Comparison of ENCODE assay signal across 10 cellular contexts in genomic region chr6:142843344-142843743, GRCh38.
A peak's percentile ranks its signal among the peaks of the same experiment; 100 is the strongest.
DNase-seq lines count a peak whose midpoint lies in the region; ATAC-seq and TF ChIP-seq lines count a peak whose summit lies in the region.
"Had no signal": no experiment of that assay in that cellular context is flagged by ENCODE, and none has a peak within 500 bp of the region (broad histone marks: within the 10 kb centered on the region; RNA-seq: fewer than 3 reads in every experiment).

No MANE protein-coding gene starts in this region.

- peak overlapping the region; percentile 67 for H3K4me3 Mint-ChIP-seq in activated CD4-positive, alpha-beta memory T cell treated with anti-CD3 and anti-CD28 coated beads for 36 hours
- peak overlapping the region; percentile 85 for H3K4me3 Mint-ChIP-seq in memory B cell

- DNase-seq in left ventricle myocardium inferior: no peak
- no peak for DNase-seq in left cardiac atrium
- no peak for DNase-seq in activated CD4-positive, alpha-beta memory T cell treated with anti-CD3 and anti-CD28 coated beads for 36 hours
- DNase-seq in memory B cell (ENCODE audit: low spot score in 2 of 2): no peak
- DNase-seq in vagina (ENCODE audit: extremely low spot score in 2 of 2): no peak
- DNase-seq in activated gamma-delta T cell (lab: John Stamatoyannopoulos, UW): no peak
- DNase-seq in GM03348 (ENCODE audit: low spot score): no peak
- no peak for DNase-seq in erythroblast (lab: John Stamatoyannopoulos, UW)
- DNase-seq: body of pancreas, NCI-H446 had no signal

- no peak for ATAC-seq in left cardiac atrium
- ATAC-seq in memory B cell (ENCODE audit: low read depth): no peak
- ATAC-seq: body of pancreas had no signal

- no peaks in the 10 kb centered on the region for H3K27me3 Mint-ChIP-seq in activated CD4-positive, alpha-beta memory T cell treated with anti-CD3 and anti-CD28 coated beads for 36 hours
- H3K27me3 Mint-ChIP-seq in memory B cell: no peaks in the 10 kb centered on the region

- H3K9me3 Mint-ChIP-seq in activated CD4-positive, alpha-beta memory T cell treated with anti-CD3 and anti-CD28 coated beads for 36 hours: no peaks in the 10 kb centered on the region
- no peaks in the 10 kb centered on the region for H3K9me3 Mint-ChIP-seq in memory B cell

- TF ChIP-seq POLR2A in vagina (IDR thresholded peaks at IDR 0.05) (no peak), erythroblast (IDR thresholded peaks at IDR 0.05; ENCODE audit: low read length) (no peak)

- peak overlapping the region; percentile 88 for H3K27ac Mint-ChIP-seq in activated CD4-positive, alpha-beta memory T cell treated with anti-CD3 and anti-CD28 coated beads for 36 hours
- H3K27ac Mint-ChIP-seq in memory B cell: peak overlapping the region; percentile 92

- peak overlapping the region; percentile 95 for H3K27ac ChIP-seq in left ventricle myocardium inferior (replicated peaks)
- H3K27ac ChIP-seq in vagina: peak overlapping the region; percentile 41

- H3K9me3 ChIP-seq in left ventricle myocardium inferior (replicated peaks): no peaks in the 10 kb centered on the region
- H3K9me3 ChIP-seq in vagina: no peaks in the 10 kb centered on the region
- H3K9me3 ChIP-seq: body of pancreas had no signal

- TF ChIP-seq CTCF in left ventricle myocardium inferior (IDR thresholded peaks at IDR 0.05; ENCODE audit: borderline replicate concordance) (no peak), vagina (IDR thresholded peaks at IDR 0.05) (no peak)

- peak overlapping the region; percentile 49 for H3K4me3 ChIP-seq in left ventricle myocardium inferior
- H3K4me3 ChIP-seq in vagina: no peak overlapping the region
- H3K4me3 ChIP-seq: body of pancreas had no signal

- H3K4me1 Mint-ChIP-seq in activated CD4-positive, alpha-beta memory T cell treated with anti-CD3 and anti-CD28 coated beads for 36 hours (ENCODE audit: low read depth): peaks cover 93% of the 10 kb centered on the region
- H3K4me1 Mint-ChIP-seq in memory B cell: peaks cover 70% of the 10 kb centered on the region

- H3K27me3 ChIP-seq in left ventricle myocardium inferior (ENCODE audit: low read depth): no peaks in the 10 kb centered on the region
- H3K27me3 ChIP-seq in vagina: no peaks in the 10 kb centered on the region
- H3K27me3 ChIP-seq: body of pancreas had no signal

- CTCF ChIA-PET in activated CD4-positive, alpha-beta memory T cell treated with anti-CD3 and anti-CD28 coated beads for 36 hours (lab: Charles Lee): interaction anchor here (0.8 to 3.0 kb wide), 11 partner anchors 8 to 183 kb away, joined by 3 to 10 read pairs (median 6); no protein-coding TSS in a partner anchor

- H3K36me3 ChIP-seq in left ventricle myocardium inferior (no peaks in the 10 kb centered on the region), vagina (no peaks in the 10 kb centered on the region)

- H3K4me1 ChIP-seq in left ventricle myocardium inferior (peaks cover 81% of the 10 kb centered on the region), vagina (peaks cover 51% of the 10 kb centered on the region)

- POLR2A ChIA-PET in activated CD4-positive, alpha-beta memory T cell treated with anti-CD3 and anti-CD28 coated beads for 36 hours (lab: Charles Lee): interaction anchor here (0.6 to 3.9 kb wide), 24 partner anchors 9 to 1284 kb away, joined by 3 to 34 read pairs (median 5); partner anchors contain the start of gene HIVEP2

- intact Hi-C loops in left ventricle myocardium inferior (cut with micrococcal nuclease): no loop called here
- intact Hi-C loops in left cardiac atrium (cut with DNase I): loop anchor here in 1 of 2 donors (10.0 kb wide), 1 partner anchor 101 kb away; the partner anchor contains the start of gene HIVEP2
- intact Hi-C loops in activated CD4-positive, alpha-beta memory T cell treated with anti-CD3 and anti-CD28 coated beads for 36 hours (cut with micrococcal nuclease): loop anchor here (1.0 to 5.0 kb wide), 5 partner anchors 8 to 71 kb away; no protein-coding TSS in a partner anchor
- intact Hi-C loops in vagina (cut with DNase I): no loop called here

- H3K36me3 Mint-ChIP-seq in activated CD4-positive, alpha-beta memory T cell treated with anti-CD3 and anti-CD28 coated beads for 36 hours: peaks cover 2% of the 10 kb centered on the region
- H3K36me3 Mint-ChIP-seq in memory B cell: no peaks in the 10 kb centered on the region
